18 cellular contexts compared by ENCODE assay signal in genomic region chr6:40965046-40965445, GRCh38.
DNase-seq lines count a peak whose midpoint lies in the region; TF ChIP-seq lines count a peak whose summit lies in the region.
"Had no signal": no experiment of that assay in that cellular context is flagged by ENCODE, and none has a peak within 500 bp of the region (broad histone marks: within the 10 kb centered on the region; RNA-seq: fewer than 3 reads in every experiment).

No MANE protein-coding gene starts in this region.

- BruUV-seq in A673 (replicated peaks; lab: Mats Ljungman, UMichigan) = no TSS peak

- intact Hi-C loops in A673 (cut with micrococcal nuclease; ENCODE audit: unreplicated experiment) (no loop called here), esophagus muscularis mucosa (cut with DNase I) (no loop called here), posterior vena cava (cut with DNase I) (no loop called here)

- H3K27me3 ChIP-seq in A673 (replicated peaks; ENCODE audit: insufficient read depth, low read depth, low read length, poor library complexity) = no peaks in the 10 kb centered on the region
- H3K27me3 ChIP-seq in esophagus muscularis mucosa = no peaks in the 10 kb centered on the region

- TF ChIP-seq POLR2A in esophagus muscularis mucosa (IDR thresholded peaks at IDR 0.05; ENCODE audit: low read depth) = no peak

- H3K27ac ChIP-seq in A673 (ENCODE audit: low read depth, low read length, poor library complexity, severe bottlenecking) (no peak overlapping the region), esophagus muscularis mucosa (replicated peaks in 1 of 4) (no peak overlapping the region)

- TF ChIP-seq CTCF in A673 (conservative IDR thresholded peaks at IDR 0.05; ENCODE audit: low read depth, low read length) = no peak
- TF ChIP-seq CTCF in esophagus muscularis mucosa (IDR thresholded peaks at IDR 0.05) = no peak

- no peak overlapping the region for H3K4me3 ChIP-seq in A673 (ENCODE audit: low read depth, low read length, poor library complexity, severe bottlenecking)
- H3K4me3 ChIP-seq in esophagus muscularis mucosa = no peak overlapping the region
- H3K4me3 ChIP-seq: HAP-1 had no signal

- CTCF ChIA-PET in A673 (lab: Charles Lee) = no interaction called here

- H3K36me3 ChIP-seq in A673 (ENCODE audit: insufficient read depth, low read length, poor library complexity, severe bottlenecking) = no peaks in the 10 kb centered on the region
- no peaks in the 10 kb centered on the region for H3K36me3 ChIP-seq in esophagus muscularis mucosa
- H3K36me3 ChIP-seq: HAP-1 had no signal

- H3K4me1 ChIP-seq in A673 (ENCODE audit: insufficient read depth, low read length, poor library complexity, severe bottlenecking) (no peaks in the 10 kb centered on the region), esophagus muscularis mucosa (no peaks in the 10 kb centered on the region)
- H3K4me1 ChIP-seq: HAP-1 had no signal

- POLR2A ChIA-PET in A673 (lab: Charles Lee; ENCODE audit: low non-redundant PET) = no interaction called here

- no peaks in the 10 kb centered on the region for H3K9me3 ChIP-seq in A673 (ENCODE audit: low read depth, low read length, poor library complexity, severe bottlenecking)
- H3K9me3 ChIP-seq in esophagus muscularis mucosa = no peaks in the 10 kb centered on the region
- H3K9me3 ChIP-seq: HAP-1 had no signal

- 93% methylated on average over 2 of the region's 2 CpGs for WGBS in esophagus muscularis mucosa

- TF ChIP-seq EP300 in esophagus muscularis mucosa (IDR thresholded peaks at IDR 0.05) = no peak

- peak; percentile 26 for DNase-seq in A673 (ENCODE audit: low spot score)
- peak; percentile 30 for DNase-seq in ELR (ENCODE audit: low read depth)
- peak; percentile 59 for DNase-seq in RPMI7951 (ENCODE audit: low read depth)
- DNase-seq in esophagus muscularis mucosa (ENCODE audit: extremely low spot score) = peak; percentile 34
- no peak for DNase-seq in EL
- DNase-seq in posterior vena cava (ENCODE audit: low spot score) = no peak
- no peak for DNase-seq in NCI-H1105 (lab: John Stamatoyannopoulos, UW)
- DNase-seq: DMS79, GDM1, KBM-7, MV-4-11, NCI-H1417, NCI-H2029, NCI-H446 treated with DMSO at 0.1 percent for 48 hours, NCI-H774, PC-3, T-helper 1 cell had no signal

Comparison
In these comparisons a context has a peak if more than half of its experiments do, and no peak if none do; other contexts are left out.
1. DNase-seq: peak in A673 (single experiment), ELR (single experiment), RPMI7951 (single experiment) and esophagus muscularis mucosa (single experiment); none in EL (single experiment), posterior vena cava (single experiment) and NCI-H1105 (single experiment).